In genomic region chr3:138325990-138326389, GRCh38 we compare ENCODE assay signal across 22 cellular contexts. TPM values are rescaled to one million over a fixed set of nuclear protein-coding genes. Genes with fewer than 3 reads are reported as not detected.
A peak's percentile ranks its signal among the peaks of the same experiment; 100 is the strongest.
DNase-seq lines count a peak whose midpoint lies in the region; ATAC-seq, FAIRE-seq and TF ChIP-seq lines count a peak whose summit lies in the region.
"Had no signal": no experiment of that assay in that cellular context is flagged by ENCODE, and none has a peak within 500 bp of the region (broad histone marks: within the 10 kb centered on the region; RNA-seq: fewer than 3 reads in every experiment).

No MANE protein-coding gene starts in this region.

- dilution Hi-C loops in mammary epithelial cell (cut with HindIII; ENCODE audit: low sequenced_read_pairs) = no loop called here

- H3K4me1 ChIP-seq in mammary epithelial cell (ENCODE audit: insufficient read depth, low read length) (peaks cover 50% of the 10 kb centered on the region), mesenchymal stem cell (ENCODE audit: control insufficient read depth, insufficient read depth, low read depth, low read length) (peaks cover 4% of the 10 kb centered on the region), PC-3 (ENCODE audit: insufficient read depth, low read length) (peaks cover 7% of the 10 kb centered on the region; the same call in 1 of the 2 replicates)

- H4K20me1 ChIP-seq in mammary epithelial cell (ENCODE audit: insufficient read depth, low read length) (no peaks in the 10 kb centered on the region), PC-3 (ENCODE audit: low read length) (no peaks in the 10 kb centered on the region)
- H4K20me1 ChIP-seq: BLaER1 had no signal

- H4K91ac ChIP-seq in mesenchymal stem cell (ENCODE audit: low read length) = no peak overlapping the region

- no peak for FAIRE-seq in H54 (lab: Jason Lieb, UNC)
- FAIRE-seq: GM12878 had no signal

- H3K9ac ChIP-seq in mammary epithelial cell (ENCODE audit: insufficient read depth, low read length) = no peak overlapping the region
- H3K9ac ChIP-seq in mesenchymal stem cell (ENCODE audit: low read length) = no peak overlapping the region
- H3K9ac ChIP-seq in PC-3 (ENCODE audit: low read length) = no peak overlapping the region
- H3K9ac ChIP-seq: BLaER1, GM23248 had no signal

- H3K79me1 ChIP-seq in mesenchymal stem cell (replicated peaks; ENCODE audit: low read length, poor library complexity, severe bottlenecking) = no peaks in the 10 kb centered on the region

- H3K27ac ChIP-seq in mammary epithelial cell (ENCODE audit: insufficient read depth, low read depth, low read length) (peak overlapping the region; percentile 40), epithelial cell of prostate (peak overlapping the region; percentile 80), mesenchymal stem cell (ENCODE audit: low read length, poor library complexity, severe bottlenecking) (no peak overlapping the region), PC-3 (ENCODE audit: low read length) (no peak overlapping the region)
- H3K27ac ChIP-seq: BLaER1, GM23248, HL-60 had no signal

- H3K27me3 Mint-ChIP-seq in MCF 10A (ENCODE audit: insufficient read depth, unreplicated experiment) = no peaks in the 10 kb centered on the region

- no peak for TF ChIP-seq POLR2A in H54 (IDR thresholded peaks at IDR 0.05; ENCODE audit: low read depth, low read length)

- no peaks in the 10 kb centered on the region for H3K36me3 Mint-ChIP-seq in MCF 10A (ENCODE audit: insufficient read depth, unreplicated experiment)
- H3K36me3 Mint-ChIP-seq: CD14-positive monocyte had no signal

- no peaks in the 10 kb centered on the region for H3K79me2 ChIP-seq in mammary epithelial cell (ENCODE audit: insufficient read depth, low read length)
- no peaks in the 10 kb centered on the region for H3K79me2 ChIP-seq in PC-3 (ENCODE audit: low read length)

- H3K4me2 ChIP-seq in mammary epithelial cell (ENCODE audit: insufficient read depth, low read depth, low read length) = peak overlapping the region; percentile 43
- H3K4me2 ChIP-seq in mesenchymal stem cell (ENCODE audit: low read length, poor library complexity, severe bottlenecking) = no peak overlapping the region
- no peak overlapping the region for H3K4me2 ChIP-seq in PC-3 (ENCODE audit: low read length)
- H3K4me2 ChIP-seq: BLaER1 had no signal

- H3K36me3 ChIP-seq in mammary epithelial cell (ENCODE audit: insufficient read depth, low read length) (no peaks in the 10 kb centered on the region), mesenchymal stem cell (ENCODE audit: control insufficient read depth in 1 of 2, insufficient read depth in 2 of 2, low read depth in 1 of 2, low read length in 2 of 2) (no peaks in the 10 kb centered on the region), PC-3 (ENCODE audit: low read depth, low read length) (no peaks in the 10 kb centered on the region)
- H3K36me3 ChIP-seq: BLaER1 had no signal

- no peak overlapping the region for H3K27ac Mint-ChIP-seq in MCF 10A (ENCODE audit: low read depth, unreplicated experiment)
- H3K27ac Mint-ChIP-seq: CD14-positive monocyte; CD4-positive, alpha-beta memory T cell had no signal

- H3K9me3 ChIP-seq in mammary epithelial cell (replicated peaks; ENCODE audit: insufficient read depth, low read length) = no peaks in the 10 kb centered on the region
- no peaks in the 10 kb centered on the region for H3K9me3 ChIP-seq in mesenchymal stem cell (ENCODE audit: control insufficient read depth, low read length)
- H3K9me3 ChIP-seq in PC-3 (ENCODE audit: low read length) = no peaks in the 10 kb centered on the region
- H3K9me3 ChIP-seq: BLaER1 had no signal

- H3K4ac ChIP-seq in mesenchymal stem cell (ENCODE audit: low read depth in 1 of 2, low read length in 2 of 2) = no peak overlapping the region

- intact Hi-C loops in mammary epithelial cell (cut with micrococcal nuclease) (loop anchor here (5.0 kb wide), 1 partner anchor 44 kb away; no protein-coding TSS in a partner anchor), MCF 10A (cut with micrococcal nuclease) (no loop called here), PC-3 (cut with micrococcal nuclease) (no loop called here)

- CTCF ChIA-PET in mammary epithelial cell (lab: Charles Lee; ENCODE audit: low non-redundant PET) = no interaction called here
- CTCF ChIA-PET in MCF 10A (lab: Yijun Ruan, JAX) = interaction anchor here (0.6 to 1.2 kb wide), 4 partner anchors 44 to 267 kb away, joined by 3 to 4 read pairs (median 3); no protein-coding TSS in a partner anchor
- CTCF ChIA-PET in PC-3 (lab: Charles Lee) = no interaction called here

- no peaks in the 10 kb centered on the region for H3F3A ChIP-seq in PC-3 (ENCODE audit: low read length, unreplicated experiment)

- H3K27me3 ChIP-seq in mammary epithelial cell (ENCODE audit: insufficient read depth, low read length) (no peaks in the 10 kb centered on the region), mesenchymal stem cell (ENCODE audit: control insufficient read depth in 1 of 2, insufficient read depth in 1 of 2, low read length in 2 of 2) (peaks cover 6 to 16% of the 10 kb centered on the region in 2 experiments), PC-3 (ENCODE audit: low read length) (no peaks in the 10 kb centered on the region)
- H3K27me3 ChIP-seq: BLaER1 had no signal

- H3K4me3 ChIP-seq in mammary epithelial cell (replicated peaks in 1 of 3; ENCODE audit: insufficient read depth in 1 of 3, low read depth in 2 of 3, low read length in 3 of 3) (no peak overlapping the region), mesenchymal stem cell (ENCODE audit: insufficient read depth in 1 of 2, low read depth in 1 of 2, low read length in 2 of 2) (no peak overlapping the region), PC-3 (ENCODE audit: low read length) (no peak overlapping the region)
- H3K4me3 ChIP-seq: BLaER1, GM12878, GM23248 had no signal

- H4K8ac ChIP-seq in mesenchymal stem cell (ENCODE audit: low read length) = no peak overlapping the region

- POLR2A ChIA-PET in MCF 10A (lab: Yijun Ruan, JAX) (interaction anchor here (0.6 to 1.2 kb wide), 4 partner anchors 22 to 268 kb away, joined by 3 to 4 read pairs (median 4); partner anchors contain the start of genes CEP70 and MRAS), PC-3 (lab: Charles Lee; ENCODE audit: unreplicated experiment) (no interaction called here)

- TF ChIP-seq CTCF in mammary epithelial cell (conservative IDR thresholded peaks at IDR 0.05 in 1 of 2, IDR thresholded peaks at IDR 0.05 in 1 of 2; ENCODE audit: extremely low read depth in 1 of 2, insufficient read depth in 1 of 2, low read depth in 1 of 2, low read length in 2 of 2) = no peak
- no peak for TF ChIP-seq CTCF in MCF 10A (IDR thresholded peaks at IDR 0.05; ENCODE audit: unreplicated experiment)
- TF ChIP-seq CTCF in PC-3 (conservative IDR thresholded peaks at IDR 0.05; ENCODE audit: low read depth, low read length) = no peak

- H3K18ac ChIP-seq in mesenchymal stem cell (ENCODE audit: low read depth in 1 of 2, low read length in 2 of 2) = no peak overlapping the region

- no peak overlapping the region for H2BK15ac ChIP-seq in mesenchymal stem cell (ENCODE audit: low read depth, poor library complexity, severe bottlenecking)

- H3K4me1 Mint-ChIP-seq in MCF 10A (ENCODE audit: insufficient read depth, unreplicated experiment) = peaks cover 9% of the 10 kb centered on the region

- H2BK120ac ChIP-seq in mesenchymal stem cell (ENCODE audit: low read depth, low read length) = no peak overlapping the region

- H2BK5ac ChIP-seq in mesenchymal stem cell (ENCODE audit: low read depth, low read length, poor library complexity, severe bottlenecking) = no peak overlapping the region

- H3K4me3 Mint-ChIP-seq in MCF 10A (ENCODE audit: unreplicated experiment) = no peak overlapping the region
- H3K4me3 Mint-ChIP-seq: CD14-positive monocyte; CD4-positive, alpha-beta memory T cell had no signal

- no peak overlapping the region for H2BK12ac ChIP-seq in mesenchymal stem cell (ENCODE audit: low read length in 2 of 2)

- DNase-seq in mammary epithelial cell (peak; percentile 72), MCF 10A (ENCODE audit: unreplicated experiment) (no peak), epithelial cell of prostate (ENCODE audit: low read depth, low spot score) (peak; percentile 22), mesenchymal stem cell (peak; percentile 4), H54 (ENCODE audit: insufficient read length, low spot score) (no peak), PC-3 (no peak), T-helper 1 cell (no peak)
- DNase-seq: 8988T; CD4-positive, alpha-beta memory T cell; DMS53; DND-41; EL; GM23248; HCEC 1CT had no signal

- no peak overlapping the region for H2AK5ac ChIP-seq in mesenchymal stem cell (ENCODE audit: low read length, severe bottlenecking)

- no peak overlapping the region for H2AFZ ChIP-seq in mammary epithelial cell (ENCODE audit: low read depth, low read length)
- no peak overlapping the region for H2AFZ ChIP-seq in mesenchymal stem cell (ENCODE audit: low read depth, low read length)
- no peak overlapping the region for H2AFZ ChIP-seq in PC-3 (ENCODE audit: low read length)
- H2AFZ ChIP-seq: GM23248 had no signal

- in situ Hi-C loops in mammary epithelial cell (cut with MboI; ENCODE audit: low sequenced_read_pairs in 2 of 2) = no loop called here

- no peaks in the 10 kb centered on the region for H3K9me3 Mint-ChIP-seq in MCF 10A (ENCODE audit: unreplicated experiment)
- H3K9me3 Mint-ChIP-seq: CD4-positive, alpha-beta memory T cell had no signal

- BruUV-seq in mammary epithelial cell (replicated peaks; lab: Mats Ljungman, UMichigan) (no TSS peak), MCF 10A (replicated peaks; lab: Mats Ljungman, UMichigan) (no TSS peak), PC-3 (replicated peaks; lab: Mats Ljungman, UMichigan) (no TSS peak)

- H3K9me2 ChIP-seq in PC-3 (replicated peaks; ENCODE audit: low read length) = no peaks in the 10 kb centered on the region

- no peak overlapping the region for H3K23ac ChIP-seq in mesenchymal stem cell (ENCODE audit: low read length in 2 of 2)

- H3K14ac ChIP-seq in mesenchymal stem cell (ENCODE audit: low read length in 2 of 2) = no peak overlapping the region

- ATAC-seq in PC-3 = no peak
- ATAC-seq: GM12878 had no signal

RNA-seq across cellular contexts. Expression of gene NME9, which starts 3.7 kb away (rescaled TPM):
- under 1 TPM in 1 of 2 donors, not detected in 1; 0.50 TPM for total RNA-seq in mammary epithelial cell
- not detected for polyA plus RNA-seq in mammary epithelial cell
- not detected for polyA minus RNA-seq in mammary epithelial cell
- total RNA-seq in MCF 10A (2022) = not detected in 2 replicates
- polyA plus RNA-seq in mesenchymal stem cell (2013, experiment 1 of 2) = 0.04 TPM
- polyA plus RNA-seq in mesenchymal stem cell (2013, experiment 2 of 2) = not detected
- total RNA-seq in PC-3 (2014; rRNA removed) = 0.40 TPM in 1 of 2 replicates, not detected in the other
- total RNA-seq: A673, G401, GM12878, GM23248, H4, HT1080 had no signal
- polyA plus RNA-seq: CD14-positive monocyte had no signal

RNA-seq across cellular contexts. Expression of gene MRAS, which starts 22.4 kb away (rescaled TPM):
- total RNA-seq in mammary epithelial cell (10 to 100 TPM; 16.4 to 55.3 TPM), MCF 10A (2022) (5.2 and 7.0 TPM in 2 replicates), PC-3 (2014; rRNA removed) (2.8 and 5.3 TPM in 2 replicates)
- polyA plus RNA-seq in mammary epithelial cell = 14.3 TPM
- 12.7 TPM for polyA minus RNA-seq in mammary epithelial cell
- polyA plus RNA-seq in mesenchymal stem cell (2013, experiment 1 of 2) = 15.9 TPM
- 18.1 TPM for polyA plus RNA-seq in mesenchymal stem cell (2013, experiment 2 of 2)
- polyA plus RNA-seq: CD4-positive, alpha-beta memory T cell had no signal

Comparison
In these comparisons a context has a peak if more than half of its experiments do, and no peak if none do; other contexts are left out.
1. DNase-seq: peak in mammary epithelial cell (single experiment), epithelial cell of prostate (single experiment) and mesenchymal stem cell (single experiment); none in MCF 10A (single experiment), H54 (single experiment), PC-3 (single experiment) and T-helper 1 cell (0 of 5).
2. H3K27ac ChIP-seq: peak in mammary epithelial cell (single experiment) and epithelial cell of prostate (single experiment); none in mesenchymal stem cell (single experiment) and PC-3 (single experiment).